ENCODE assay signal across 11 cellular contexts in genomic region chr6:52283111-52283510, GRCh38. TPM values are rescaled to one million over a fixed set of nuclear protein-coding genes. Genes with fewer than 3 reads are reported as not detected.
DNase-seq lines count a peak whose midpoint lies in the region; ATAC-seq and TF ChIP-seq lines count a peak whose summit lies in the region.
"Had no signal": no experiment of that assay in that cellular context is flagged by ENCODE, and none has a peak within 500 bp of the region (broad histone marks: within the 10 kb centered on the region; RNA-seq: fewer than 3 reads in every experiment).

No MANE protein-coding gene starts in this region.

- TF ChIP-seq CTCF in DOHH2 (IDR thresholded peaks at IDR 0.05; ENCODE audit: low read depth, low read length, poor library complexity, severe bottlenecking) (no peak), colonic mucosa (IDR thresholded peaks at IDR 0.05) (no peak), osteocyte (IDR thresholded peaks at IDR 0.05) (no peak)

- no peak overlapping the region for H3K27ac ChIP-seq in DOHH2 (ENCODE audit: low read depth, low read length)
- H3K27ac ChIP-seq in colonic mucosa, result no peak overlapping the region

- no peaks in the 10 kb centered on the region for H3K9me2 ChIP-seq in DOHH2 (replicated peaks; ENCODE audit: control insufficient read depth, low read length)

- no peak for ATAC-seq in activated naive CD8-positive, alpha-beta T cell treated with anti-CD3 and anti-CD28 coated beads, Interleukin-2, amount 50 U/mL, for 24 hours
- ATAC-seq in HG03571 (IDR thresholded peaks at IDR 0.05; ENCODE audit: unreplicated experiment), result no peak

- intact Hi-C loops in colonic mucosa (cut with DNase I), result loop anchor here (5.0 kb wide), 1 partner anchor 384 kb away; no protein-coding TSS in a partner anchor

- H3K9me3 Mint-ChIP-seq in IgD-negative memory B cell (no peaks in the 10 kb centered on the region), osteocyte (ENCODE audit: unreplicated experiment) (no peaks in the 10 kb centered on the region)
- no peaks in the 10 kb centered on the region for H3K9me3 Mint-ChIP-seq in activated naive CD8-positive, alpha-beta T cell treated with anti-CD3 and anti-CD28 coated beads, Interleukin-2, amount 50 U/mL, for 24 hours

- no peak for DNase-seq in activated naive CD8-positive, alpha-beta T cell treated with anti-CD3 and anti-CD28 coated beads, Interleukin-2, amount 50 U/mL, for 24 hours
- DNase-seq in colonic mucosa, result no peak
- no peak for DNase-seq in osteocyte (ENCODE audit: extremely low spot score, unreplicated experiment)
- DNase-seq: activated CD4-positive, alpha-beta T cell treated with anti-CD3 and anti-CD28 coated beads, Interleukin-2, amount 50 U/mL, for 4 hours; kidney had no signal

- H3K4me1 Mint-ChIP-seq in IgD-negative memory B cell (peaks cover 18 to 25% (median 18%) of the 10 kb centered on the region in 3 donors), osteocyte (ENCODE audit: unreplicated experiment) (peaks cover 20% of the 10 kb centered on the region)
- H3K4me1 Mint-ChIP-seq in activated naive CD8-positive, alpha-beta T cell treated with anti-CD3 and anti-CD28 coated beads, Interleukin-2, amount 50 U/mL, for 24 hours, result peaks cover 56% of the 10 kb centered on the region

- H3K4me1 ChIP-seq in DOHH2 (ENCODE audit: control insufficient read depth, low read length) (peaks cover 55% of the 10 kb centered on the region), mucosa of stomach (ENCODE audit: control insufficient read depth, insufficient read depth, low read length) (peaks cover 11% of the 10 kb centered on the region), colonic mucosa (peaks cover 5% of the 10 kb centered on the region)

- peak overlapping the region in 2 of 4 donors; percentile 34 to 57 for H3K4me3 Mint-ChIP-seq in IgD-negative memory B cell
- H3K4me3 Mint-ChIP-seq in activated naive CD8-positive, alpha-beta T cell treated with anti-CD3 and anti-CD28 coated beads, Interleukin-2, amount 50 U/mL, for 24 hours, result no peak overlapping the region
- no peak overlapping the region for H3K4me3 Mint-ChIP-seq in osteocyte (ENCODE audit: unreplicated experiment)

- H3K4me2 ChIP-seq in DOHH2 (ENCODE audit: low read length), result peak overlapping the region; percentile 71

- H3K27me3 ChIP-seq in DOHH2 (ENCODE audit: control insufficient read depth, low read length) (no peaks in the 10 kb centered on the region), mucosa of stomach (ENCODE audit: control insufficient read depth, insufficient read depth, low read length) (no peaks in the 10 kb centered on the region), colonic mucosa (no peaks in the 10 kb centered on the region)

- H3K9me3 ChIP-seq in DOHH2 (ENCODE audit: control insufficient read depth, insufficient read depth, low read length) (no peaks in the 10 kb centered on the region), mucosa of stomach (ENCODE audit: control insufficient read depth, low read length) (no peaks in the 10 kb centered on the region), colonic mucosa (no peaks in the 10 kb centered on the region)

- H3K36me3 ChIP-seq in DOHH2 (ENCODE audit: control insufficient read depth, low read length), result peaks cover 64% of the 10 kb centered on the region
- H3K36me3 ChIP-seq in mucosa of stomach (ENCODE audit: control insufficient read depth, insufficient read depth, low read length), result no peaks in the 10 kb centered on the region
- H3K36me3 ChIP-seq in colonic mucosa, result no peaks in the 10 kb centered on the region

- peaks cover 14% of the 10 kb centered on the region; the same call in 1 of the 2 replicates for H4K20me1 ChIP-seq in DOHH2 (ENCODE audit: control insufficient read depth, insufficient read depth, low read depth, low read length)

- H3K27ac Mint-ChIP-seq in IgD-negative memory B cell (peak overlapping the region in 2 of 3 donors; percentile 2 to 10), osteocyte (ENCODE audit: unreplicated experiment) (no peak overlapping the region)
- H3K27ac Mint-ChIP-seq in activated naive CD8-positive, alpha-beta T cell treated with anti-CD3 and anti-CD28 coated beads, Interleukin-2, amount 50 U/mL, for 24 hours, result peak overlapping the region; percentile 38

- H3K79me2 ChIP-seq in DOHH2 (ENCODE audit: control insufficient read depth, low read length), result peaks cover 65% of the 10 kb centered on the region

- H3K27me3 Mint-ChIP-seq in IgD-negative memory B cell (no peaks in the 10 kb centered on the region), osteocyte (ENCODE audit: unreplicated experiment) (no peaks in the 10 kb centered on the region)
- H3K27me3 Mint-ChIP-seq in activated naive CD8-positive, alpha-beta T cell treated with anti-CD3 and anti-CD28 coated beads, Interleukin-2, amount 50 U/mL, for 24 hours, result no peaks in the 10 kb centered on the region

- peaks cover 4% of the 10 kb centered on the region for H3K36me3 Mint-ChIP-seq in IgD-negative memory B cell
- H3K36me3 Mint-ChIP-seq in activated naive CD8-positive, alpha-beta T cell treated with anti-CD3 and anti-CD28 coated beads, Interleukin-2, amount 50 U/mL, for 24 hours (ENCODE audit: low read depth), result peaks cover 60% of the 10 kb centered on the region
- peaks cover 29% of the 10 kb centered on the region for H3K36me3 Mint-ChIP-seq in osteocyte (ENCODE audit: unreplicated experiment)

- H3K9ac ChIP-seq in mucosa of stomach (ENCODE audit: low read length) (peak overlapping the region; percentile 2), colonic mucosa (ENCODE audit: low read depth in 2 of 2, low read length in 2 of 2) (peak overlapping the region in 1 of 2 donors; percentile 41)

- peaks cover 11% of the 10 kb centered on the region for H3F3A ChIP-seq in DOHH2 (ENCODE audit: control insufficient read depth, insufficient read depth)

- H3K4me3 ChIP-seq in DOHH2 (ENCODE audit: low read length) (peak overlapping the region; percentile 96), mucosa of stomach (ENCODE audit: low read length) (no peak overlapping the region), colonic mucosa (no peak overlapping the region)

RNA-seq across cellular contexts. Expression of gene MCM3, which starts 1.4 kb away (rescaled TPM):
- 56.1 TPM for polyA plus RNA-seq in IgD-negative memory B cell
- total RNA-seq in colonic mucosa (100 to 1,000 TPM in 1 of 2 donors, 10 to 100 TPM in 1; 28.9 to 117 TPM), osteocyte (32.1 and 32.6 TPM in 2 replicates)

RNA-seq across cellular contexts. Expression of gene IL17F, which starts 38.8 kb away (rescaled TPM):
- not detected for polyA plus RNA-seq in IgD-negative memory B cell
- total RNA-seq in colonic mucosa (under 1 TPM in 1 of 2 donors, not detected in 1; 0.32 TPM), osteocyte (not detected in 2 replicates)
- total RNA-seq: cerebellum, kidney, pulmonary artery endothelial cell had no signal
